20 cellular contexts compared by ENCODE assay signal in genomic region chr1:154768456-154769125, GRCh38.
A peak's percentile ranks its signal among the peaks of the same experiment; 100 is the strongest.
DNase-seq lines count a peak whose midpoint lies in the region; ATAC-seq and TF ChIP-seq lines count a peak whose summit lies in the region.
"Had no signal": no experiment of that assay in that cellular context is flagged by ENCODE, and none has a peak within 500 bp of the region (broad histone marks: within the 10 kb centered on the region; RNA-seq: fewer than 3 reads in every experiment).

No MANE protein-coding gene starts in this region.

- H3K36me3 ChIP-seq in brain microvascular endothelial cell (replicated peaks), result no peaks in the 10 kb centered on the region
- H3K36me3 ChIP-seq in muscle layer of duodenum (ENCODE audit: control insufficient read depth in 1 of 2, insufficient read depth in 2 of 2, low read length in 2 of 2), result peaks cover 5% of the 10 kb centered on the region in 2 donors
- H3K36me3 ChIP-seq in upper lobe of right lung, result no peaks in the 10 kb centered on the region
- H3K36me3 ChIP-seq: esophagus squamous epithelium, upper lobe of left lung, WERI-Rb-1 had no signal

- H3K4me3 ChIP-seq in brain microvascular endothelial cell (ENCODE audit: low read depth, low read length) (no peak overlapping the region), muscle layer of duodenum (ENCODE audit: low read depth in 1 of 2, low read length in 2 of 2) (no peak overlapping the region), upper lobe of right lung (no peak overlapping the region)
- H3K4me3 ChIP-seq: esophagus squamous epithelium, upper lobe of left lung had no signal

- H3K27ac ChIP-seq in brain microvascular endothelial cell (no peak overlapping the region), muscle layer of duodenum (ENCODE audit: low read length) (peak overlapping the region; percentile 39), upper lobe of right lung (no peak overlapping the region)
- H3K27ac ChIP-seq: upper lobe of left lung, WERI-Rb-1 had no signal

- intact Hi-C loops in upper lobe of right lung (cut with DNase I), result no loop called here

- H3K27ac Mint-ChIP-seq in glutamatergic neuron (ENCODE audit: unreplicated experiment), result no peak overlapping the region
- H3K27ac Mint-ChIP-seq: T-helper 1 cell treated with Interleukin-12 subunit alpha and Interleukin-12 subunit beta and Interleukin-4 antibody, amounts not matched to agents 30 μg/mL and 1 μg/mL, for 36 hours had no signal

- no peak overlapping the region for H3K4me3 Mint-ChIP-seq in glutamatergic neuron (ENCODE audit: unreplicated experiment)
- H3K4me3 Mint-ChIP-seq: T-helper 1 cell treated with Interleukin-12 subunit alpha and Interleukin-12 subunit beta and Interleukin-4 antibody, amounts not matched to agents 30 μg/mL and 1 μg/mL, for 36 hours had no signal

- H3K4me1 ChIP-seq in muscle layer of duodenum (ENCODE audit: control insufficient read depth in 1 of 2, insufficient read depth in 2 of 2, low read length in 2 of 2) (peaks cover 6 to 26% of the 10 kb centered on the region in 2 donors), upper lobe of right lung (no peaks in the 10 kb centered on the region)
- H3K4me1 ChIP-seq: upper lobe of left lung had no signal

- DNase-seq in brain microvascular endothelial cell (peak; percentile 19), glutamatergic neuron (peak; percentile 39), upper lobe of right lung (peak; percentile 48), medulla oblongata (ENCODE audit: extremely low spot score) (no peak)
- DNase-seq: activated CD4-positive, alpha-beta T cell treated with anti-CD3 and anti-CD28 coated beads, Interleukin-2, amount 50 U/mL, for 4 hours; activated naive CD4-positive, alpha-beta T cell; DMS79 treated with DMSO at 0.1 percent for 48 hours; effector CD8-positive, alpha-beta T cell; esophagus squamous epithelium; NCI-H774; nucleus accumbens; OCI-M1; stimulated activated CD4-positive, alpha-beta T cell treated with anti-CD3 and anti-CD28 coated beads, Interleukin-2, amount 100 ng/mL, for 24 hours; stimulated activated naive CD4-positive, alpha-beta T cell treated with Interleukin-2 at 50 U/mL for 16 hours; upper lobe of left lung; WERI-Rb-1 had no signal

- H3K27me3 ChIP-seq in brain microvascular endothelial cell (replicated peaks) (peaks cover 2% of the 10 kb centered on the region), muscle layer of duodenum (ENCODE audit: low read depth, low read length) (no peaks in the 10 kb centered on the region), upper lobe of right lung (no peaks in the 10 kb centered on the region)
- H3K27me3 ChIP-seq: upper lobe of left lung had no signal

- ATAC-seq in upper lobe of right lung, result no peak
- no peak for ATAC-seq in GM18517 (IDR thresholded peaks at IDR 0.05; ENCODE audit: unreplicated experiment)
- ATAC-seq in GM19351 (IDR thresholded peaks at IDR 0.05; ENCODE audit: unreplicated experiment), result no peak

- peaks cover 14% of the 10 kb centered on the region for H3K4me1 Mint-ChIP-seq in glutamatergic neuron (ENCODE audit: low read depth, unreplicated experiment)

- H3K9me3 Mint-ChIP-seq in glutamatergic neuron (ENCODE audit: unreplicated experiment), result peaks cover 7% of the 10 kb centered on the region
- H3K9me3 Mint-ChIP-seq: T-helper 1 cell treated with Interleukin-12 subunit alpha and Interleukin-12 subunit beta and Interleukin-4 antibody, amounts not matched to agents 30 μg/mL and 1 μg/mL, for 36 hours had no signal

- no peaks in the 10 kb centered on the region for H3K36me3 Mint-ChIP-seq in glutamatergic neuron (ENCODE audit: unreplicated experiment)

- in situ Hi-C loops in brain microvascular endothelial cell (cut with HindIII; ENCODE audit: low pct_ligation_motif_present, low sequenced_read_pairs), result no loop called here

- H3K27me3 Mint-ChIP-seq in glutamatergic neuron (ENCODE audit: unreplicated experiment), result no peaks in the 10 kb centered on the region

- TF ChIP-seq CTCF in brain microvascular endothelial cell (IDR thresholded peaks at IDR 0.05; ENCODE audit: low read depth, low read length, missing control alignments) (no peak), glutamatergic neuron (IDR thresholded peaks at IDR 0.05; ENCODE audit: partially characterized antibody, unreplicated experiment) (no peak), upper lobe of right lung (IDR thresholded peaks at IDR 0.05) (no peak)

- no peaks in the 10 kb centered on the region for H3K9me3 ChIP-seq in muscle layer of duodenum (ENCODE audit: control insufficient read depth in 1 of 2, low read length in 2 of 2)
- no peaks in the 10 kb centered on the region for H3K9me3 ChIP-seq in upper lobe of right lung
- H3K9me3 ChIP-seq: esophagus squamous epithelium, upper lobe of left lung had no signal
